ENCODE assay signal across 9 cellular contexts in genomic region chr6:27601668-27602254, GRCh38.
DNase-seq lines count a peak whose midpoint lies in the region; ATAC-seq, FAIRE-seq and TF ChIP-seq lines count a peak whose summit lies in the region.
"Had no signal": no experiment of that assay in that cellular context is flagged by ENCODE, and none has a peak within 500 bp of the region (broad histone marks: within the 10 kb centered on the region; RNA-seq: fewer than 3 reads in every experiment).

No MANE protein-coding gene starts in this region.

- H3K36me3 Mint-ChIP-seq in nephron (ENCODE audit: low read depth), result no peaks in the 10 kb centered on the region

- H3K9ac ChIP-seq in K562 (ENCODE audit: insufficient read depth in 1 of 2, low read depth in 2 of 2, low read length in 2 of 2), result peak overlapping the region; percentile 78 to 83

- H3K27me3 Mint-ChIP-seq in nephron (ENCODE audit: low read depth), result peaks cover 99% of the 10 kb centered on the region

- CTCF ChIA-PET in K562 (lab: Yijun Ruan, JAX; ENCODE audit: low intra/inter-chr PET ratio), result interaction anchor here (0.6 kb wide), 1 partner anchor 424 kb away, joined by 3 read pairs; no protein-coding TSS in a partner anchor

- TF ChIP-seq EP300 in K562 (IDR thresholded peaks at IDR 0.05; ENCODE audit: low read length), result no peak

- peak overlapping the region; percentile 95 for H3K4me2 ChIP-seq in K562 (ENCODE audit: insufficient read depth, low read length)

- ATAC-seq in K562 (peak; percentile 80), GM19035 (IDR thresholded peaks at IDR 0.05; ENCODE audit: unreplicated experiment) (no peak)

- peaks cover 21% of the 10 kb centered on the region for H3K4me1 Mint-ChIP-seq in nephron

- H4K20me1 ChIP-seq in K562 (replicated peaks; ENCODE audit: control insufficient read depth, insufficient read depth, low read length), result no peaks in the 10 kb centered on the region

- POLR2A ChIA-PET in K562 (lab: Yijun Ruan, JAX), result interaction anchor here (0.6 to 3.2 kb wide), 18 partner anchors 10 to 306 kb away, joined by 3 to 29 read pairs (median 4); a partner anchor contains a TSS

- no TSS peak for BruUV-seq in K562 (replicated peaks; lab: Mats Ljungman, UMichigan)

- no peak for TF ChIP-seq RAD21 in K562 (CRISPR knock-in tag; conservative IDR thresholded peaks at IDR 0.05 in 1 of 2, IDR thresholded peaks at IDR 0.05 in 1 of 2)

- H3K27ac ChIP-seq in K562 (ENCODE audit: extremely low read depth, low read depth, low read length), result peak overlapping the region; percentile 82

- H3K9me3 ChIP-seq in K562 (replicated peaks; ENCODE audit: control insufficient read depth, insufficient read depth, low read depth, low read length), result no peaks in the 10 kb centered on the region

- H3K4me3 ChIP-seq in K562, result peak overlapping the region; percentile 57

- H3K9me3 Mint-ChIP-seq in nephron, result peaks cover 2% of the 10 kb centered on the region

- peak overlapping the region; percentile 74 to 80 (median 79) for H3K4me3 Mint-ChIP-seq in nephron

- WGBS in K562 (ENCODE audit: insufficient coverage, low coverage, missing lambda C conversion rate), result under 1% methylated on average over 20 of the region's 23 CpGs

- no peaks in the 10 kb centered on the region for H3K79me2 ChIP-seq in K562 (ENCODE audit: control insufficient read depth, insufficient read depth, low read length)

- no peaks in the 10 kb centered on the region for H3K9me1 ChIP-seq in K562 (ENCODE audit: control insufficient read depth, insufficient read depth, low read length)

- no peaks in the 10 kb centered on the region for H3K36me3 ChIP-seq in K562 (ENCODE audit: control insufficient read depth, insufficient read depth, low read length)

- FAIRE-seq in K562 (lab: Jason Lieb, UNC), result peak; percentile 65

- no peaks in the 10 kb centered on the region for H3K27me3 ChIP-seq in K562 (ENCODE audit: control insufficient read depth in 2 of 2, insufficient read depth in 2 of 2, low read length in 2 of 2)

- TF ChIP-seq CTCF in K562 (IDR thresholded peaks at IDR 0.05 in 2 of 3, conservative IDR thresholded peaks at IDR 0.05 in 1 of 3; ENCODE audit: insufficient read depth in 2 of 3, low read depth in 1 of 3, low read length in 3 of 3), result no peak
- TF ChIP-seq CTCF in nephron (IDR thresholded peaks at IDR 0.05; ENCODE audit: unreplicated experiment in 3 of 3), result no peak

- H3K27ac Mint-ChIP-seq in nephron, result no peak overlapping the region

- TF ChIP-seq POLR2A in K562 (conservative IDR thresholded peaks at IDR 0.05), result peak; percentile 58; the same call in 1 of the 2 replicates

- peak; percentile 72 for DNase-seq in H4 (ENCODE audit: low spot score)
- peak; percentile 51 for DNase-seq in NOMO-1 treated with DMSO at 0.1 percent for 48 hours (lab: John Stamatoyannopoulos, UW; ENCODE audit: unreplicated experiment)
- DNase-seq in K562 (ENCODE audit: extremely low read depth in 1 of 4, low spot score in 3 of 4), result peak; percentile 56 to 84 (median 68)
- DNase-seq in GM19238 (ENCODE audit: insufficient read length, low spot score), result no peak
- DNase-seq in NCI-H2107 treated with DMSO at 0.1 percent for 48 hours (lab: John Stamatoyannopoulos, UW; ENCODE audit: unreplicated experiment), result no peak
- DNase-seq in activated CD8-positive, alpha-beta memory T cell treated with anti-CD3 and anti-CD28 coated beads, Interleukin-2, amount 50 U/mL, for 48 hours, result no peak
- DNase-seq: substantia nigra had no signal

- in situ Hi-C loops in K562 (cut with MboI), result no loop called here

- peak overlapping the region; percentile 97 for H2AFZ ChIP-seq in K562 (ENCODE audit: low read depth, low read length)

- intact Hi-C loops in K562 (cut with micrococcal nuclease), result loop anchor here (1.0 to 5.0 kb wide), 3 partner anchors 10 to 389 kb away; no protein-coding TSS in a partner anchor

- peaks cover 8 to 13% of the 10 kb centered on the region in 2 experiments; a peak in 3 of 5 replicates for H3K4me1 ChIP-seq in K562 (replicated peaks in 1 of 2; ENCODE audit: control insufficient read depth in 2 of 2, insufficient read depth in 2 of 2, low read length in 2 of 2)

TF ChIP-seq in K562, 482 proteins besides CTCF, POLR2A, EP300 and RAD21 (continues in another document):
- TF ChIP-seq ZNF830 (CRISPR knock-in tag; IDR thresholded peaks at IDR 0.05) (no peak), HIVEP1 (CRISPR knock-in tag; IDR thresholded peaks at IDR 0.05) (no peak), LARP7 (IDR thresholded peaks at IDR 0.05) (no peak), HOXB6 (CRISPR knock-in tag; IDR thresholded peaks at IDR 0.05; ENCODE audit: borderline replicate concordance) (no peak), HNRNPL (IDR thresholded peaks at IDR 0.05; ENCODE audit: low read depth, low read length) (no peak), CBX2 (IDR thresholded peaks at IDR 0.05; ENCODE audit: insufficient read depth, low read length, poor library complexity, severe bottlenecking) (no peak), HDAC2 (IDR thresholded peaks at IDR 0.05) (peak; percentile 18; the same call in 1 of the 2 replicates), SMAD3 (CRISPR knock-in tag; conservative IDR thresholded peaks at IDR 0.05) (no peak), FOXO4 (CRISPR knock-in tag; IDR thresholded peaks at IDR 0.05) (no peak), CBFA2T3 (IDR thresholded peaks at IDR 0.05) (no peak), SRF (CRISPR knock-in tag; IDR thresholded peaks at IDR 0.05) (no peak), SUPT5H (IDR thresholded peaks at IDR 0.05) (peak; percentile 31; the same call in 1 of the 2 replicates), HMG20B (CRISPR knock-in tag; IDR thresholded peaks at IDR 0.05) (no peak), RBM34 (IDR thresholded peaks at IDR 0.05; ENCODE audit: borderline replicate concordance, insufficient read depth, low read length) (no peak), FOXK2 (conservative IDR thresholded peaks at IDR 0.05 in 1 of 2, IDR thresholded peaks at IDR 0.05 in 1 of 2; ENCODE audit: low read depth in 2 of 2) (no peak; a peak in 1 of 4 replicates), ZNF408 (CRISPR knock-in tag; IDR thresholded peaks at IDR 0.05; ENCODE audit: low read depth) (no peak), DMBX1 (CRISPR knock-in tag; IDR thresholded peaks at IDR 0.05; ENCODE audit: borderline replicate concordance) (no peak), NR2C1 (IDR thresholded peaks at IDR 0.05) (peak; percentile 55; the same call in 1 of the 2 replicates), NR2C1 (tag; IDR thresholded peaks at IDR 0.05) (peak; percentile 65)
- TF ChIP-seq, protein P1, sequence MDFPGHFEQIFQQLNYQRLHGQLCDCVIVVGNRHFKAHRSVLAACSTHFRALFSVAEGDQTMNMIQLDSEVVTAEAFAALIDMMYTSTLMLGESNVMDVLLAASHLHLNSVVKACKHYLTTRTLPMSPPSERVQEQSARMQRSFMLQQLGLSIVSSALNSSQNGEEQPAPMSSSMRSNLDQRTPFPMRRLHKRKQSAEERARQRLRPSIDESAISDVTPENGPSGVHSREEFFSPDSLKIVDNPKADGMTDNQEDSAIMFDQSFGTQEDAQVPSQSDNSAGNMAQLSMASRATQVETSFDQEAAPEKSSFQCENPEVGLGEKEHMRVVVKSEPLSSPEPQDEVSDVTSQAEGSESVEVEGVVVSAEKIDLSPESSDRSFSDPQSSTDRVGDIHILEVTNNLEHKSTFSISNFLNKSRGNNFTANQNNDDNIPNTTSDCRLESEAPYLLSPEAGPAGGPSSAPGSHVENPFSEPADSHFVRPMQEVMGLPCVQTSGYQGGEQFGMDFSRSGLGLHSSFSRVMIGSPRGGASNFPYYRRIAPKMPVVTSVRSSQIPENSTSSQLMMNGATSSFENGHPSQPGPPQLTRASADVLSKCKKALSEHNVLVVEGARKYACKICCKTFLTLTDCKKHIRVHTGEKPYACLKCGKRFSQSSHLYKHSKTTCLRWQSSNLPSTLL (IDR thresholded peaks at IDR 0.05), result no peak
- TF ChIP-seq, protein P2, sequence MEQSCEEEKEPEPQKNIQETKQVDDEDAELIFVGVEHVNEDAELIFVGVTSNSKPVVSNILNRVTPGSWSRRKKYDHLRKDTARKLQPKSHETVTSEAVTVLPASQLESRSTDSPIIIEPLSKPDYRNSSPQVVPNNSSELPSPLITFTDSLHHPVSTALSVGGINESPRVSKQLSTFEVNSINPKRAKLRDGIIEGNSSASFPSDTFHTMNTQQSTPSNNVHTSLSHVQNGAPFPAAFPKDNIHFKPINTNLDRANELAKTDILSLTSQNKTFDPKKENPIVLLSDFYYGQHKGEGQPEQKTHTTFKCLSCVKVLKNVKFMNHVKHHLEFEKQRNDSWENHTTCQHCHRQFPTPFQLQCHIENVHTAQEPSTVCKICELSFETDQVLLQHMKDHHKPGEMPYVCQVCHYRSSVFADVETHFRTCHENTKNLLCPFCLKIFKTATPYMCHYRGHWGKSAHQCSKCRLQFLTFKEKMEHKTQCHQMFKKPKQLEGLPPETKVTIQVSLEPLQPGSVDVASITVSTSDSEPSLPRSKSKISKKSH (CRISPR knock-in tag; IDR thresholded peaks at IDR 0.05), result no peak
- TF ChIP-seq, protein P3, sequence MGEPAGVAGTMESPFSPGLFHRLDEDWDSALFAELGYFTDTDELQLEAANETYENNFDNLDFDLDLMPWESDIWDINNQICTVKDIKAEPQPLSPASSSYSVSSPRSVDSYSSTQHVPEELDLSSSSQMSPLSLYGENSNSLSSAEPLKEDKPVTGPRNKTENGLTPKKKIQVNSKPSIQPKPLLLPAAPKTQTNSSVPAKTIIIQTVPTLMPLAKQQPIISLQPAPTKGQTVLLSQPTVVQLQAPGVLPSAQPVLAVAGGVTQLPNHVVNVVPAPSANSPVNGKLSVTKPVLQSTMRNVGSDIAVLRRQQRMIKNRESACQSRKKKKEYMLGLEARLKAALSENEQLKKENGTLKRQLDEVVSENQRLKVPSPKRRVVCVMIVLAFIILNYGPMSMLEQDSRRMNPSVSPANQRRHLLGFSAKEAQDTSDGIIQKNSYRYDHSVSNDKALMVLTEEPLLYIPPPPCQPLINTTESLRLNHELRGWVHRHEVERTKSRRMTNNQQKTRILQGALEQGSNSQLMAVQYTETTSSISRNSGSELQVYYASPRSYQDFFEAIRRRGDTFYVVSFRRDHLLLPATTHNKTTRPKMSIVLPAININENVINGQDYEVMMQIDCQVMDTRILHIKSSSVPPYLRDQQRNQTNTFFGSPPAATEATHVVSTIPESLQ (CRISPR knock-in tag; IDR thresholded peaks at IDR 0.05), result no peak

Comparison
In these comparisons a context has a peak if more than half of its experiments do, and no peak if none do; other contexts are left out.
1. DNase-seq: peak in H4 (single experiment), NOMO-1 treated with DMSO at 0.1 percent for 48 hours (single experiment) and K562 (4 of 4); none in GM19238 (single experiment), NCI-H2107 treated with DMSO at 0.1 percent for 48 hours (single experiment) and activated CD8-positive, alpha-beta memory T cell treated with anti-CD3 and anti-CD28 coated beads, Interleukin-2, amount 50 U/mL, for 48 hours (single experiment).